In genomic region chr15:90730290-90730689, GRCh38 we compare ENCODE assay signal across 26 cellular contexts.
"Had no signal": no experiment of that assay in that cellular context is flagged by ENCODE, and none has a peak within 500 bp of the region (broad histone marks: within the 10 kb centered on the region; RNA-seq: fewer than 3 reads in every experiment).

No MANE protein-coding gene starts in this region.

- H3K27me3 ChIP-seq: esophagus muscularis mucosa, foreskin keratinocyte, gastroesophageal sphincter, heart right ventricle, thyroid gland, upper lobe of left lung, uterus had no signal

- DNase-seq: dermis blood vessel endothelial cell; effector memory CD4-positive, alpha-beta T cell; foreskin keratinocyte; heart right ventricle; hippocampal formation; left ventricle myocardium superior; lower lobe of right lung; naive B cell; stimulated activated CD4-positive, alpha-beta T cell treated with anti-CD3 and anti-CD28 coated beads, Interleukin-12 subunit alpha, Interleukin-12 subunit beta, amount 100 ng/mL, for 4 hours; stimulated activated CD4-positive, alpha-beta T cell treated with anti-CD3 and anti-CD28 coated beads, Interleukin-1b, Interleukin-23, amount 100 ng/mL, for 48 hours; stimulated activated CD4-positive, alpha-beta T cell treated with anti-CD3 and anti-CD28 coated beads, Interleukin-4, amount 100 ng/mL, for 1 hour; stimulated activated CD8-positive, alpha-beta memory T cell treated with anti-CD3 and anti-CD28 coated beads, Interleukin-4, amount 100 ng/mL, for 48 hours; stimulated activated naive CD4-positive, alpha-beta T cell; stimulated activated naive CD8-positive, alpha-beta T cell treated with anti-CD3 and anti-CD28 coated beads, Interleukin-15, amount 100 ng/mL, for 72 hours; thyroid gland; uterus had no signal

- H3K9me3 ChIP-seq: esophagus muscularis mucosa, gastroesophageal sphincter, heart right ventricle, lower lobe of right lung, thyroid gland, upper lobe of left lung, uterus had no signal

- H3K36me3 ChIP-seq: esophagus muscularis mucosa, gastroesophageal sphincter, heart right ventricle, lower lobe of right lung, thyroid gland, upper lobe of left lung, uterus had no signal

- ATAC-seq: foreskin keratinocyte; gastroesophageal sphincter; heart right ventricle; left ventricle myocardium superior; lower lobe of right lung; natural killer cell treated with Interleukin-12 subunit alpha and Interleukin-12 subunit beta and Interleukin-15 and Interleukin-18, amount 100 ng/mL, for 72 hours; sciatic nerve; stimulated activated naive CD8-positive, alpha-beta T cell treated with anti-CD3 and anti-CD28 coated beads, Interleukin-15, amount 100 ng/mL, for 72 hours had no signal

- H3K4me3 ChIP-seq: coronary artery, esophagus muscularis mucosa, gastroesophageal sphincter, heart right ventricle, lower lobe of right lung, smooth muscle cell, thyroid gland, upper lobe of left lung, uterus had no signal

- H3K27ac ChIP-seq: coronary artery, esophagus muscularis mucosa, foreskin keratinocyte, gastroesophageal sphincter, heart right ventricle, lower lobe of right lung, parathyroid adenoma, thyroid gland, upper lobe of left lung, uterus had no signal

- H3K4me1 Mint-ChIP-seq: neural crest cell had no signal

- H3K9me3 Mint-ChIP-seq: natural killer cell treated with Interleukin-12 subunit alpha and Interleukin-12 subunit beta and Interleukin-15 and Interleukin-18, amount 100 ng/mL, for 72 hours had no signal

- H3K4me3 Mint-ChIP-seq: naive B cell; natural killer cell treated with Interleukin-12 subunit alpha and Interleukin-12 subunit beta and Interleukin-15 and Interleukin-18, amount 100 ng/mL, for 72 hours; neural crest cell; stimulated activated naive CD8-positive, alpha-beta T cell treated with anti-CD3 and anti-CD28 coated beads, Interleukin-15, amount 100 ng/mL, for 72 hours had no signal

- H3K27me3 Mint-ChIP-seq: naive B cell; natural killer cell treated with Interleukin-12 subunit alpha and Interleukin-12 subunit beta and Interleukin-15 and Interleukin-18, amount 100 ng/mL, for 72 hours; progenitor cell of endocrine pancreas; stimulated activated naive CD8-positive, alpha-beta T cell treated with anti-CD3 and anti-CD28 coated beads, Interleukin-15, amount 100 ng/mL, for 72 hours had no signal

- H3K4me1 ChIP-seq: esophagus muscularis mucosa, gastroesophageal sphincter, heart right ventricle, lower lobe of right lung, parathyroid adenoma, upper lobe of left lung, uterus had no signal

- H3K27ac Mint-ChIP-seq: naive B cell; natural killer cell treated with Interleukin-12 subunit alpha and Interleukin-12 subunit beta and Interleukin-15 and Interleukin-18, amount 100 ng/mL, for 72 hours; progenitor cell of endocrine pancreas; stimulated activated naive CD8-positive, alpha-beta T cell treated with anti-CD3 and anti-CD28 coated beads, Interleukin-15, amount 100 ng/mL, for 72 hours had no signal
